In genomic region chr17:81253358-81254131, GRCh38 we compare ENCODE assay signal across 8 cellular contexts. TPM values are rescaled to one million over a fixed set of nuclear protein-coding genes. Genes with fewer than 3 reads are reported as not detected.
A peak's percentile ranks its signal among the peaks of the same experiment; 100 is the strongest.
DNase-seq lines count a peak whose midpoint lies in the region; ATAC-seq and TF ChIP-seq lines count a peak whose summit lies in the region.

No MANE protein-coding gene starts in this region.

- no peaks in the 10 kb centered on the region for H3K9me3 Mint-ChIP-seq in central memory CD8-positive, alpha-beta T cell

- H3K4me3 ChIP-seq in lower lobe of right lung, result no peak overlapping the region
- no peak overlapping the region for H3K4me3 ChIP-seq in MG63

- peaks cover 11% of the 10 kb centered on the region for H3K4me1 Mint-ChIP-seq in central memory CD8-positive, alpha-beta T cell

- no peak overlapping the region for H3K4me3 Mint-ChIP-seq in central memory CD8-positive, alpha-beta T cell

- intact Hi-C loops in lower lobe of right lung (cut with DNase I), result no loop called here

- H3K36me3 ChIP-seq in lower lobe of right lung, result peaks cover 54% of the 10 kb centered on the region
- peaks cover 64% of the 10 kb centered on the region for H3K36me3 ChIP-seq in MG63

- peaks cover 12% of the 10 kb centered on the region for H3K36me3 Mint-ChIP-seq in central memory CD8-positive, alpha-beta T cell (ENCODE audit: insufficient read depth)

- peak; percentile 29 for ATAC-seq in central memory CD8-positive, alpha-beta T cell (replicated peaks; ENCODE audit: extremely low read depth, poor library complexity, severe bottlenecking)
- ATAC-seq in lower lobe of right lung, result peak; percentile 39 to 45
- ATAC-seq in HG03108 (IDR thresholded peaks at IDR 0.05; ENCODE audit: unreplicated experiment), result no peak

- peak overlapping the region; percentile 35 for H3K27ac Mint-ChIP-seq in central memory CD8-positive, alpha-beta T cell (ENCODE audit: low read depth)

- peak; percentile 74 for TF ChIP-seq CTCF in lower lobe of right lung (IDR thresholded peaks at IDR 0.05)

- H3K27me3 ChIP-seq in lower lobe of right lung (ENCODE audit: low read depth) (no peaks in the 10 kb centered on the region), MG63 (no peaks in the 10 kb centered on the region)

- H3K4me1 ChIP-seq in lower lobe of right lung, result peaks cover 23% of the 10 kb centered on the region

- no peak overlapping the region for H3K27ac ChIP-seq in lower lobe of right lung

- peak; percentile 72 for DNase-seq in ELF-1 (ENCODE audit: low read depth, low spot score)
- DNase-seq in NCI-H1417 treated with DMSO at 0.1 percent for 48 hours (lab: John Stamatoyannopoulos, UW), result peak; percentile 11
- peak; percentile 58 for DNase-seq in activated CD4-positive, CD25-positive, alpha-beta regulatory T cell treated with anti-CD3 and anti-CD28 coated beads, Interleukin-2, amount 50 U/mL, for 72 hours
- DNase-seq in central memory CD8-positive, alpha-beta T cell (ENCODE audit: low spot score in 2 of 2), result peak; percentile 40 to 54
- peak; percentile 70 for DNase-seq in lower lobe of right lung
- DNase-seq in stimulated activated CD8-positive, alpha-beta memory T cell treated with anti-CD3 and anti-CD28 coated beads, Interleukin-2, amount 100 ng/mL, for 1 hour (ENCODE audit: low read depth in 2 of 2), result peak; percentile 29 to 37
- DNase-seq in MG63, result no peak

- H3K9me3 ChIP-seq in lower lobe of right lung (no peaks in the 10 kb centered on the region), MG63 (no peaks in the 10 kb centered on the region)

- no peaks in the 10 kb centered on the region for H3K27me3 Mint-ChIP-seq in central memory CD8-positive, alpha-beta T cell

RNA-seq across cellular contexts. Expression of gene NDUFAF8, which starts 14.4 kb away (rescaled TPM):
- 24.3 TPM for total RNA-seq in lower lobe of right lung
- 63.1 and 163 TPM in 2 replicates for total RNA-seq in MG63 (2014; rRNA removed; shearing (Covaris generic); ENCODE audit: low replicate concordance)

RNA-seq across cellular contexts. Expression of gene TEPSIN, which starts 14.7 kb away (rescaled TPM):
- total RNA-seq in lower lobe of right lung, result 43.2 TPM
- total RNA-seq in MG63 (2014; rRNA removed; shearing (Covaris generic); ENCODE audit: low replicate concordance), result 19.5 and 20.4 TPM in 2 replicates

RNA-seq across cellular contexts. Expression of gene CEP131, which starts 30.8 kb away (rescaled TPM):
- total RNA-seq in lower lobe of right lung, result 8.3 TPM
- total RNA-seq in MG63 (2014; rRNA removed; shearing (Covaris generic); ENCODE audit: low replicate concordance), result 13.3 and 22.9 TPM in 2 replicates

RNA-seq across cellular contexts. Expression of gene SLC38A10, which starts 41.6 kb away (rescaled TPM):
- total RNA-seq in lower lobe of right lung, result 98.1 TPM
- total RNA-seq in MG63 (2014; rRNA removed; shearing (Covaris generic); ENCODE audit: low replicate concordance), result 76.4 and 121 TPM in 2 replicates
